9 cellular contexts compared by ENCODE assay signal in the genomic region with DNA sequence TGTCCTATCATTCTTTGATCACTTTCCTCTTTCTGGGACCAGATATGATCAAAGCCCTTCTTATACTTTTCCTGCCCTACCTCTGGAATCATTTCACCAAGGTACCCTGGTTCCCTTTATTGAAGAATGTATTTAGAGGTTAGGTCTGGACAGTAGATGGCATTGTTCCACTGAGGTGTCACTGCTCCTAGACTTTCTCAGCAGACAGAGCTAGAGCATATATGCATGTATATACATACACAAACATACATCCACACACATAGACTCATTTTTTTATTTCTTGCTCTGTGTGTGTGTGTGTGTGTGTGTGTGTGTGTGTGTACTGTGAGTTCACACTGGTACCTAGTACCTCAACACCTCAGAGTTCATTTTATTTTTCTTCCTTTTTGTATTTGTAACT. TPM values are rescaled to one million over a fixed set of nuclear protein-coding genes. Genes with fewer than 3 reads are reported as not detected.
A peak's percentile ranks its signal among the peaks of the same experiment; 100 is the strongest.
DNase-seq lines count a peak whose midpoint lies in the region; ATAC-seq lines count a peak whose summit lies in the region.
"Had no signal": no experiment of that assay in that cellular context is flagged by ENCODE, and none has a peak within 500 bp of the region (broad histone marks: within the 10 kb centered on the region; RNA-seq: fewer than 3 reads in every experiment).

No MANE protein-coding gene starts in this region.

- no peak for DNase-seq in activated CD4-positive, alpha-beta T cell treated with anti-CD3 and anti-CD28 coated beads for 36 hours
- DNase-seq in activated CD4-positive, alpha-beta T cell treated with anti-CD3 and anti-CD28 coated beads, Interleukin-2, amount 50 U/mL, for 4 hours = no peak
- DNase-seq in NCI-H526 treated with DMSO at 0.1 percent for 48 hours (lab: John Stamatoyannopoulos, UW) (peak; percentile 41), dermis blood vessel endothelial cell (peak; percentile 55), smooth muscle cell of the brain vasculature (ENCODE audit: low read depth, low spot score) (peak; percentile 6), CD1c-positive myeloid dendritic cell (ENCODE audit: extremely low spot score) (no peak), posterior vena cava (ENCODE audit: low spot score) (no peak)
- DNase-seq: amniotic stem cell had no signal

- peaks cover 7% of the 10 kb centered on the region for H3K36me3 Mint-ChIP-seq in activated CD4-positive, alpha-beta T cell treated with anti-CD3 and anti-CD28 coated beads for 36 hours (ENCODE audit: low read depth)

- no peaks in the 10 kb centered on the region for H3K9me3 Mint-ChIP-seq in activated CD4-positive, alpha-beta T cell treated with anti-CD3 and anti-CD28 coated beads for 36 hours (ENCODE audit: low read depth)

- intact Hi-C loops in activated CD4-positive, alpha-beta T cell treated with anti-CD3 and anti-CD28 coated beads for 36 hours (cut with DNase I, micrococcal nuclease) = loop anchor here (1.0 to 5.0 kb wide), 2 partner anchors 73 to 87 kb away; no protein-coding TSS in a partner anchor
- intact Hi-C loops in posterior vena cava (cut with DNase I) = no loop called here

- no peak overlapping the region for H3K4me3 Mint-ChIP-seq in activated CD4-positive, alpha-beta T cell treated with anti-CD3 and anti-CD28 coated beads for 36 hours

- ATAC-seq in activated CD4-positive, alpha-beta T cell treated with anti-CD3 and anti-CD28 coated beads for 36 hours = peak; percentile 31
- no peak for ATAC-seq in GM21619 (IDR thresholded peaks at IDR 0.05; ENCODE audit: unreplicated experiment)

- CTCF ChIA-PET in activated CD4-positive, alpha-beta T cell treated with anti-CD3 and anti-CD28 coated beads for 36 hours (lab: Charles Lee) = interaction anchor here (0.6 to 1.0 kb wide), 5 partner anchors 12 to 305 kb away, joined by 3 to 5 read pairs (median 3); no protein-coding TSS in a partner anchor

- peaks cover 16% of the 10 kb centered on the region for H3K4me1 Mint-ChIP-seq in activated CD4-positive, alpha-beta T cell treated with anti-CD3 and anti-CD28 coated beads for 36 hours

- H3K27me3 Mint-ChIP-seq in activated CD4-positive, alpha-beta T cell treated with anti-CD3 and anti-CD28 coated beads for 36 hours = no peaks in the 10 kb centered on the region

- POLR2A ChIA-PET in activated CD4-positive, alpha-beta T cell treated with anti-CD3 and anti-CD28 coated beads for 36 hours (lab: Charles Lee) = no interaction called here

- H3K27ac Mint-ChIP-seq in activated CD4-positive, alpha-beta T cell treated with anti-CD3 and anti-CD28 coated beads for 36 hours = no peak overlapping the region

RNA-seq across cellular contexts. Expression of gene PTPRA, which starts 40.9 kb away (rescaled TPM):
- total RNA-seq in activated CD4-positive, alpha-beta T cell treated with anti-CD3 and anti-CD28 coated beads for 36 hours = 10 to 100 TPM; 58.5 to 86.3 TPM
- total RNA-seq in dermis blood vessel endothelial cell (27.9 and 37.1 TPM in 2 replicates), posterior vena cava (10 to 100 TPM; 49.2 to 62.5 TPM)

Comparison
In these comparisons a context has a peak if more than half of its experiments do, and no peak if none do; other contexts are left out.
1. DNase-seq: peak in NCI-H526 treated with DMSO at 0.1 percent for 48 hours (single experiment), dermis blood vessel endothelial cell (single experiment) and smooth muscle cell of the brain vasculature (single experiment); none in activated CD4-positive, alpha-beta T cell treated with anti-CD3 and anti-CD28 coated beads for 36 hours (single experiment), activated CD4-positive, alpha-beta T cell treated with anti-CD3 and anti-CD28 coated beads, Interleukin-2, amount 50 U/mL, for 4 hours (0 of 2), CD1c-positive myeloid dendritic cell (single experiment) and posterior vena cava (single experiment).
2. intact Hi-C loops: an anchor here in activated CD4-positive, alpha-beta T cell treated with anti-CD3 and anti-CD28 coated beads for 36 hours (1.0 to 5.0 kb wide); none called in posterior vena cava.